ENCODE assay signal across 33 cellular contexts in the genomic region with DNA sequence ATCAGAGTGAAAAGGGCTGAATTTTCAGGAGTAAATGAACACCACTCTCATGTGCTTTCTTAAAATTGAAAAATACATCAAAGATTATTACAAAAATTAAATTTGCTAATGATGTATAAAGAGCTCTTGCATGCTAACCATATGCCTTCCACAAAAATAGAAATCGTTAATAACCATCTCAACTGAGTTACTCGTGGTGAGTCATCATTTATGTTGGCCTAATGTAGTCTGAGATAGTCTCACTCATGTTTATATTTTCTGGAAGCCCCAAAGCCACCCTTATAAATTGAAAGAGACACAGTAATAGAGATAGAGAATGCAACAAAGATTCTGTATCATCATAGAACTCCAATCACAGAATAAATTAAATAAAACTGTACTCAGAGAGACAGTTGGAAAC.
DNase-seq lines count a peak whose midpoint lies in the region; ATAC-seq and TF ChIP-seq lines count a peak whose summit lies in the region.
"Had no signal": no experiment of that assay in that cellular context is flagged by ENCODE, and none has a peak within 500 bp of the region (broad histone marks: within the 10 kb centered on the region; RNA-seq: fewer than 3 reads in every experiment).

No MANE protein-coding gene starts in this region.

- H3K4me3 ChIP-seq in RWPE2 (ENCODE audit: severe bottlenecking): no peak overlapping the region
- H3K4me3 ChIP-seq in fibroblast of lung (replicated peaks in 1 of 4; ENCODE audit: control extremely low read depth in 1 of 4, insufficient read depth in 1 of 4, low read depth in 3 of 4, low read length in 4 of 4): no peak overlapping the region
- H3K4me3 ChIP-seq in ovary: no peak overlapping the region
- H3K4me3 ChIP-seq in CD8-positive, alpha-beta T cell (ENCODE audit: low read depth, low read length): no peak overlapping the region
- H3K4me3 ChIP-seq: gastrocnemius medialis, left ventricle myocardium inferior, PC-9, stomach, tibial nerve had no signal

- no peak for TF ChIP-seq POLR2A in ovary (IDR thresholded peaks at IDR 0.05)

- peak; percentile 72 for ATAC-seq in RWPE2 (ENCODE audit: low read depth)
- no peak for ATAC-seq in CD8-positive, alpha-beta T cell
- ATAC-seq: gastrocnemius medialis had no signal

- H3K79me2 ChIP-seq in fibroblast of lung (ENCODE audit: control insufficient read depth, insufficient read depth, low read length): no peaks in the 10 kb centered on the region

- CTCF ChIA-PET in CD8-positive, alpha-beta T cell (lab: Charles Lee): interaction anchor here (1.0 kb wide), 1 partner anchor 9 kb away, joined by 3 read pairs; no protein-coding TSS in a partner anchor

- intact Hi-C loops in ovary (cut with DNase I): no loop called here
- intact Hi-C loops in CD8-positive, alpha-beta T cell (cut with DNase I, micrococcal nuclease): no loop called here

- TF ChIP-seq EP300 in ovary (IDR thresholded peaks at IDR 0.05): no peak

- peak overlapping the region; percentile 8 for H3K4me2 ChIP-seq in fibroblast of lung (ENCODE audit: extremely low read depth, insufficient read depth, low read length)
- H3K4me2 ChIP-seq: PC-9 had no signal

- H3K9me3 ChIP-seq in RWPE2 (ENCODE audit: severe bottlenecking) (no peaks in the 10 kb centered on the region), fibroblast of lung (ENCODE audit: control insufficient read depth, insufficient read depth, low read depth, low read length) (no peaks in the 10 kb centered on the region), ovary (no peaks in the 10 kb centered on the region)
- H3K9me3 ChIP-seq in CD8-positive, alpha-beta T cell (ENCODE audit: low read length): no peaks in the 10 kb centered on the region
- H3K9me3 ChIP-seq: Caco-2, gastrocnemius medialis, stomach, tibial nerve had no signal

- no peaks in the 10 kb centered on the region for H3K27me3 Mint-ChIP-seq in nephron progenitor cell (ENCODE audit: low read depth, poor library complexity)
- no peaks in the 10 kb centered on the region for H3K27me3 Mint-ChIP-seq in CD8-positive, alpha-beta T cell (ENCODE audit: low read depth)
- H3K27me3 Mint-ChIP-seq: activated naive CD8-positive, alpha-beta T cell treated with anti-CD3 and anti-CD28 coated beads for 36 hours; naive B cell had no signal

- no peak for TF ChIP-seq CTCF in RWPE2 (IDR thresholded peaks at IDR 0.05; ENCODE audit: poor library complexity, severe bottlenecking)
- no peak for TF ChIP-seq CTCF in fibroblast of lung (conservative IDR thresholded peaks at IDR 0.05 in 1 of 2, IDR thresholded peaks at IDR 0.05 in 1 of 2; ENCODE audit: low read depth in 1 of 2, low read length in 2 of 2)
- TF ChIP-seq CTCF in nephron progenitor cell (IDR thresholded peaks at IDR 0.05): no peak
- TF ChIP-seq CTCF in ovary (IDR thresholded peaks at IDR 0.05): no peak
- no peak for TF ChIP-seq CTCF in CD8-positive, alpha-beta T cell (IDR thresholded peaks at IDR 0.05)

- H3K27me3 ChIP-seq in RWPE2 (ENCODE audit: insufficient read depth, poor library complexity, severe bottlenecking) (peaks cover 5% of the 10 kb centered on the region), fibroblast of lung (ENCODE audit: control insufficient read depth, insufficient read depth, low read length) (no peaks in the 10 kb centered on the region), ovary (no peaks in the 10 kb centered on the region)
- no peaks in the 10 kb centered on the region for H3K27me3 ChIP-seq in CD8-positive, alpha-beta T cell (ENCODE audit: insufficient read depth, low read length)
- H3K27me3 ChIP-seq: gastrocnemius medialis, stomach, tibial nerve had no signal

- no peaks in the 10 kb centered on the region for H4K20me1 ChIP-seq in fibroblast of lung (ENCODE audit: control insufficient read depth, extremely low read depth, insufficient read depth, low read length)

- H3K4me1 Mint-ChIP-seq in nephron progenitor cell: peaks cover 15% of the 10 kb centered on the region
- no peaks in the 10 kb centered on the region for H3K4me1 Mint-ChIP-seq in CD8-positive, alpha-beta T cell (ENCODE audit: low read depth)
- H3K4me1 Mint-ChIP-seq: activated naive CD8-positive, alpha-beta T cell treated with anti-CD3 and anti-CD28 coated beads for 36 hours; immature natural killer cell; naive B cell had no signal

- no peaks in the 10 kb centered on the region for H3K36me3 ChIP-seq in RWPE2 (ENCODE audit: low read depth)
- no peaks in the 10 kb centered on the region for H3K36me3 ChIP-seq in fibroblast of lung (ENCODE audit: control insufficient read depth, insufficient read depth, low read length)
- no peaks in the 10 kb centered on the region for H3K36me3 ChIP-seq in ovary
- H3K36me3 ChIP-seq in CD8-positive, alpha-beta T cell (ENCODE audit: insufficient read depth, low read length): no peaks in the 10 kb centered on the region
- H3K36me3 ChIP-seq: gastrocnemius medialis, left ventricle myocardium inferior, stomach, tibial nerve had no signal

- H3K27ac Mint-ChIP-seq in nephron progenitor cell: peak overlapping the region; percentile 25
- no peak overlapping the region for H3K27ac Mint-ChIP-seq in CD8-positive, alpha-beta T cell
- H3K27ac Mint-ChIP-seq: activated naive CD8-positive, alpha-beta T cell treated with anti-CD3 and anti-CD28 coated beads for 36 hours; immature natural killer cell; naive B cell had no signal

- peaks cover 6% of the 10 kb centered on the region for H3K9me3 Mint-ChIP-seq in nephron progenitor cell
- H3K9me3 Mint-ChIP-seq in CD8-positive, alpha-beta T cell: no peaks in the 10 kb centered on the region
- H3K9me3 Mint-ChIP-seq: activated naive CD8-positive, alpha-beta T cell treated with anti-CD3 and anti-CD28 coated beads for 36 hours; brain had no signal

- peaks cover 5% of the 10 kb centered on the region for H3K36me3 Mint-ChIP-seq in nephron progenitor cell (ENCODE audit: low read depth)
- H3K36me3 Mint-ChIP-seq in CD8-positive, alpha-beta T cell: no peaks in the 10 kb centered on the region
- H3K36me3 Mint-ChIP-seq: activated naive CD8-positive, alpha-beta T cell treated with anti-CD3 and anti-CD28 coated beads for 36 hours; brain; immature natural killer cell; naive B cell had no signal

- H3K4me1 ChIP-seq in RWPE2 (ENCODE audit: insufficient read depth, poor library complexity, severe bottlenecking) (peaks cover 7% of the 10 kb centered on the region), fibroblast of lung (ENCODE audit: control insufficient read depth, extremely low read depth, insufficient read depth, low read length) (no peaks in the 10 kb centered on the region), ovary (ENCODE audit: insufficient read depth) (no peaks in the 10 kb centered on the region)
- H3K4me1 ChIP-seq in CD8-positive, alpha-beta T cell (ENCODE audit: insufficient read depth, low read length): no peaks in the 10 kb centered on the region
- H3K4me1 ChIP-seq: Caco-2, gastrocnemius medialis, left ventricle myocardium inferior, stomach, tibial nerve had no signal

- H2AFZ ChIP-seq in fibroblast of lung (ENCODE audit: low read length): no peak overlapping the region
- H2AFZ ChIP-seq: PC-9 had no signal

- WGBS in ovary, 3 donors: 42 to 44% (median 43%) methylated on average over 2 of the region's 2 CpGs

- no peak overlapping the region for H3K4me3 Mint-ChIP-seq in nephron progenitor cell
- no peak overlapping the region for H3K4me3 Mint-ChIP-seq in CD8-positive, alpha-beta T cell
- H3K4me3 Mint-ChIP-seq: activated naive CD8-positive, alpha-beta T cell treated with anti-CD3 and anti-CD28 coated beads for 36 hours; brain; immature natural killer cell; naive B cell had no signal

- DNase-seq in ELR (ENCODE audit: low read depth) (peak; percentile 16), RWPE2 (ENCODE audit: low spot score) (no peak), fibroblast of lung (ENCODE audit: low read depth in 2 of 2) (peak; percentile 68 to 83), nephron progenitor cell (no peak), ovary (no peak), kidney tubule cell (ENCODE audit: low spot score) (no peak)
- DNase-seq in CD8-positive, alpha-beta T cell: no peak
- DNase-seq: activated CD4-positive, alpha-beta T cell treated with anti-CD3 and anti-CD28 coated beads for 4 hours; activated naive CD8-positive, alpha-beta T cell treated with anti-CD3 and anti-CD28 coated beads for 36 hours; activated T-cell treated with anti-CD3 and anti-CD28 coated beads for 4 hours; C1 segment of cervical spinal cord; Caco-2; DMS79; gastrocnemius medialis; hypothalamus; immature natural killer cell; Kasumi-1; left ventricle myocardium inferior; naive B cell; NCI-H1048; NCI-H187; NCI-H2171 treated with DMSO at 0.1 percent for 48 hours; NCI-H526; NK-92 treated with Interleukin-12 subunit alpha and Interleukin-12 subunit beta, amount 100 ng/mL, for 24 hours; nucleus accumbens; PC-9; SHP77 treated with DMSO at 0.1 percent for 48 hours; stomach; SW 1271; T-helper 9 cell had no signal

- POLR2A ChIA-PET in CD8-positive, alpha-beta T cell (lab: Charles Lee): no interaction called here

- H3K27ac ChIP-seq in RWPE2 (ENCODE audit: poor library complexity, severe bottlenecking) (no peak overlapping the region), fibroblast of lung (ENCODE audit: insufficient read depth, low read length) (no peak overlapping the region), ovary (no peak overlapping the region)
- H3K27ac ChIP-seq in CD8-positive, alpha-beta T cell (ENCODE audit: low read depth, low read length): no peak overlapping the region
- H3K27ac ChIP-seq: gastrocnemius medialis, left ventricle myocardium inferior, PC-9, stomach, tibial nerve, VCaP had no signal

- no peak overlapping the region for H3K9ac ChIP-seq in fibroblast of lung (ENCODE audit: insufficient read depth, low read length)

Comparison
In these comparisons a context has a peak if more than half of its experiments do, and no peak if none do; other contexts are left out.
1. DNase-seq: peak in ELR (single experiment) and fibroblast of lung (2 of 2); none in RWPE2 (single experiment), nephron progenitor cell (single experiment), ovary (0 of 5), kidney tubule cell (single experiment) and CD8-positive, alpha-beta T cell (0 of 7).